26 cellular contexts compared by ENCODE assay signal in the genomic region with DNA sequence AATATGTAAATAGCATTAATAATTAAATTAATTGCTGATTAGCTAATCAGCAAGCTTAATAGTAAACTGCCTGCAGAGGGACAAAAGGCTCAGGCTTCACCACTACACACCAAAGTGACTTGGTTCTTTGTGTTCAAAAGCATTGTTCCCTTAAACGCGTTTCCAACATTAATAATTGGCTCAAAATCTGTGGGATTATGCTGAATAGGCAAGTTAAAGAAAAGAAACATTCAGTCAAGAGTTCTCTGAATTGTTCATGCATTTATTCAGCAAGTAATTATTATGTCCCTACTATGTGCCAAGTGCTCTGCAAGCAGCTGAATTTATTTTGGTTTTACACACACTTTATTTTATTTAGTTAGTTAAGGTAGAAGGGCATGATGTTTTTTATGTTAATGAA.
"Had no signal": no experiment of that assay in that cellular context is flagged by ENCODE, and none has a peak within 500 bp of the region (broad histone marks: within the 10 kb centered on the region; RNA-seq: fewer than 3 reads in every experiment).

No MANE protein-coding gene starts in this region.

- H3K27me3 Mint-ChIP-seq: naive B cell had no signal

- DNase-seq: dermis blood vessel endothelial cell; dorsolateral prefrontal cortex; effector CD4-positive, alpha-beta T cell; effector memory CD4-positive, alpha-beta T cell; foreskin keratinocyte; heart left ventricle; hypothalamus; immature natural killer cell; islet precursor cell; kidney; kidney glomerular epithelial cell; left colon; left ventricle myocardium inferior; lower lobe of right lung; mesenchymal stem cell; mucosa of descending colon; naive B cell had no signal

- ATAC-seq: foreskin keratinocyte, gastroesophageal sphincter, heart left ventricle, left colon, left lobe of liver, lower lobe of right lung, mucosa of descending colon had no signal

- H3K4me1 ChIP-seq: esophagus muscularis mucosa, foreskin keratinocyte, gastroesophageal sphincter, heart left ventricle, left ventricle myocardium inferior, lower lobe of right lung had no signal

- H3K27ac Mint-ChIP-seq: immature natural killer cell, mesothelial cell of epicardium, naive B cell had no signal

- H3K36me3 Mint-ChIP-seq: immature natural killer cell, mesothelial cell of epicardium, naive B cell had no signal

- FAIRE-seq: colon, endothelial cell of umbilical vein, frontal cortex, kidney had no signal

- H3K27ac ChIP-seq: coronary artery, dorsolateral prefrontal cortex, esophagus muscularis mucosa, foreskin keratinocyte, gastroesophageal sphincter, heart left ventricle, hepatocyte, left ventricle myocardium inferior, lower lobe of right lung had no signal

- H2AFZ ChIP-seq: hepatocyte had no signal

- H3K4me1 Mint-ChIP-seq: immature natural killer cell, naive B cell had no signal

- H3K27me3 ChIP-seq: esophagus muscularis mucosa, foreskin keratinocyte, gastroesophageal sphincter, heart left ventricle, hepatocyte had no signal

- H3K4me3 Mint-ChIP-seq: immature natural killer cell, mesothelial cell of epicardium had no signal

- H3K4me2 ChIP-seq: hepatocyte had no signal

- H3K9me3 Mint-ChIP-seq: mesothelial cell of epicardium had no signal

- H3K9me3 ChIP-seq: esophagus muscularis mucosa, gastroesophageal sphincter, heart left ventricle, left ventricle myocardium inferior, lower lobe of right lung, mucosa of descending colon had no signal

- H3K79me2 ChIP-seq: hepatocyte had no signal

- H3K36me3 ChIP-seq: esophagus muscularis mucosa, gastroesophageal sphincter, heart left ventricle, left ventricle myocardium inferior, lower lobe of right lung had no signal

- H3K4me3 ChIP-seq: coronary artery, dorsolateral prefrontal cortex, esophagus muscularis mucosa, gastroesophageal sphincter, heart left ventricle, hepatocyte, left ventricle myocardium inferior, lower lobe of right lung, mucosa of descending colon had no signal
